1 cellular context compared by ENCODE assay signal in genomic region chr1:198932351-198932991, GRCh38.
TF ChIP-seq lines count a peak whose summit lies in the region.

No MANE protein-coding gene starts in this region.

TF ChIP-seq in GM12878, 131 proteins besides CTCF, POLR2A, EP300 and RAD21 (continued from another document):
- TF ChIP-seq CEBPZ (IDR thresholded peaks at IDR 0.05; ENCODE audit: low read depth, low read length) (no peak), MLLT1 (IDR thresholded peaks at IDR 0.05) (0 out of 2 replicates have a peak, but pooled peaks have one; percentile 56)
